In genomic region chr7:74032191-74032490, GRCh38 we compare ENCODE assay signal across 11 cellular contexts. TPM values are rescaled to one million over a fixed set of nuclear protein-coding genes. Genes with fewer than 3 reads are reported as not detected.
DNase-seq lines count a peak whose midpoint lies in the region; ATAC-seq and TF ChIP-seq lines count a peak whose summit lies in the region.
"Had no signal": no experiment of that assay in that cellular context is flagged by ENCODE, and none has a peak within 500 bp of the region (broad histone marks: within the 10 kb centered on the region; RNA-seq: fewer than 3 reads in every experiment).

No MANE protein-coding gene starts in this region.

- WGBS in ovary, 3 donors = 3 to 5% (median 3%) methylated on average over 8 of the region's 8 CpGs

- H3K4me3 Mint-ChIP-seq in activated naive CD8-positive, alpha-beta T cell treated with anti-CD3 and anti-CD28 coated beads, Interleukin-2, amount 50 U/mL, for 24 hours = no peak overlapping the region
- H3K4me3 Mint-ChIP-seq: activated CD8-positive, alpha-beta T cell treated with anti-CD3 and anti-CD28 coated beads for 36 hours had no signal

- DNase-seq in AG10803 (ENCODE audit: low read depth) (peak; percentile 92), RWPE1 (ENCODE audit: low spot score) (peak; percentile 41), fibroblast of mammary gland (ENCODE audit: low read depth) (peak; percentile 80), ovary (peak; percentile 56 to 68 (median 58)), cerebellar nuclear complex (lab: John Stamatoyannopoulos, UW) (no peak), GOT3 (lab: John Stamatoyannopoulos, UW) (no peak)
- no peak for DNase-seq in activated naive CD8-positive, alpha-beta T cell treated with anti-CD3 and anti-CD28 coated beads, Interleukin-2, amount 50 U/mL, for 24 hours
- DNase-seq: activated CD8-positive, alpha-beta T cell treated with anti-CD3 and anti-CD28 coated beads for 36 hours; erythroblast; NCI-H510A had no signal

- peaks cover 6% of the 10 kb centered on the region for H3K4me1 Mint-ChIP-seq in activated naive CD8-positive, alpha-beta T cell treated with anti-CD3 and anti-CD28 coated beads, Interleukin-2, amount 50 U/mL, for 24 hours

- no peak for ATAC-seq in activated naive CD8-positive, alpha-beta T cell treated with anti-CD3 and anti-CD28 coated beads, Interleukin-2, amount 50 U/mL, for 24 hours
- ATAC-seq in HG03095 (IDR thresholded peaks at IDR 0.05; ENCODE audit: unreplicated experiment) = no peak
- ATAC-seq: activated CD8-positive, alpha-beta T cell treated with anti-CD3 and anti-CD28 coated beads for 36 hours had no signal

- H3K4me3 ChIP-seq in AG10803 (ENCODE audit: low read length) (no peak overlapping the region), fibroblast of mammary gland (ENCODE audit: control insufficient read depth, low read depth, low read length) (no peak overlapping the region), ovary (no peak overlapping the region)

- H3K9me3 ChIP-seq in ovary = no peaks in the 10 kb centered on the region

- H3K27ac ChIP-seq in RWPE1 (peak overlapping the region; percentile 97), ovary (peak overlapping the region; percentile 1 to 69)

- peaks cover 22% of the 10 kb centered on the region for H3K4me1 ChIP-seq in ovary (ENCODE audit: insufficient read depth)

- H3K27me3 ChIP-seq in ovary = no peaks in the 10 kb centered on the region

- no peaks in the 10 kb centered on the region for H3K36me3 Mint-ChIP-seq in activated naive CD8-positive, alpha-beta T cell treated with anti-CD3 and anti-CD28 coated beads, Interleukin-2, amount 50 U/mL, for 24 hours (ENCODE audit: low read depth)

- CTCF ChIA-PET in RWPE1 (lab: Yijun Ruan, JAX) = no interaction called here

- TF ChIP-seq POLR2A in ovary (IDR thresholded peaks at IDR 0.05) = no peak

- H3K36me3 ChIP-seq in ovary = no peaks in the 10 kb centered on the region

- peaks cover 21% of the 10 kb centered on the region for H3K27me3 Mint-ChIP-seq in activated naive CD8-positive, alpha-beta T cell treated with anti-CD3 and anti-CD28 coated beads, Interleukin-2, amount 50 U/mL, for 24 hours

- no peak for TF ChIP-seq CTCF in AG10803 (conservative IDR thresholded peaks at IDR 0.05; ENCODE audit: low read length)
- no peak for TF ChIP-seq CTCF in RWPE1 (conservative IDR thresholded peaks at IDR 0.05; ENCODE audit: low read depth)
- no peak for TF ChIP-seq CTCF in fibroblast of mammary gland (conservative IDR thresholded peaks at IDR 0.05; ENCODE audit: control insufficient read depth, insufficient read depth, low read depth, low read length)
- no peak for TF ChIP-seq CTCF in ovary (IDR thresholded peaks at IDR 0.05)

- no peak overlapping the region for H3K27ac Mint-ChIP-seq in activated naive CD8-positive, alpha-beta T cell treated with anti-CD3 and anti-CD28 coated beads, Interleukin-2, amount 50 U/mL, for 24 hours
- H3K27ac Mint-ChIP-seq: activated CD8-positive, alpha-beta T cell treated with anti-CD3 and anti-CD28 coated beads for 36 hours had no signal

- POLR2A ChIA-PET in RWPE1 (lab: Yijun Ruan, JAX; ENCODE audit: low non-redundant PET) = no interaction called here

- H3K9me3 Mint-ChIP-seq in activated naive CD8-positive, alpha-beta T cell treated with anti-CD3 and anti-CD28 coated beads, Interleukin-2, amount 50 U/mL, for 24 hours = no peaks in the 10 kb centered on the region
- H3K9me3 Mint-ChIP-seq: activated CD8-positive, alpha-beta T cell treated with anti-CD3 and anti-CD28 coated beads for 36 hours had no signal

- intact Hi-C loops in ovary (cut with DNase I) = no loop called here

- TF ChIP-seq EP300 in ovary (IDR thresholded peaks at IDR 0.05) = no peak

RNA-seq across cellular contexts. Expression of gene ELN, which starts 4.2 kb away (rescaled TPM):
- total RNA-seq in ovary = 10 to 100 TPM; 17.6 to 51.5 (median 39.1) TPM
- polyA plus RNA-seq in ovary = 10 to 100 TPM; 13.2 to 38.1 TPM
- total RNA-seq: activated CD8-positive, alpha-beta T cell treated with anti-CD3 and anti-CD28 coated beads for 36 hours had no signal

RNA-seq across cellular contexts. Expression of gene LIMK1, which starts 51.5 kb away (rescaled TPM):
- 10 to 100 TPM in 6 of 7 donors, 1 to 10 TPM in 1; 8.2 to 38.7 (median 29.1) TPM for total RNA-seq in ovary
- 10 to 100 TPM in 1 of 2 donors, 1 to 10 TPM in 1; 7.6 to 16.5 TPM for polyA plus RNA-seq in ovary

Comparison
In these comparisons a context has a peak if more than half of its experiments do, and no peak if none do; other contexts are left out.
1. DNase-seq: peak in AG10803 (single experiment), RWPE1 (single experiment), fibroblast of mammary gland (single experiment) and ovary (5 of 5); none in cerebellar nuclear complex (0 of 2), activated naive CD8-positive, alpha-beta T cell treated with anti-CD3 and anti-CD28 coated beads, Interleukin-2, amount 50 U/mL, for 24 hours (single experiment) and GOT3 (single experiment).